In the genomic region with DNA sequence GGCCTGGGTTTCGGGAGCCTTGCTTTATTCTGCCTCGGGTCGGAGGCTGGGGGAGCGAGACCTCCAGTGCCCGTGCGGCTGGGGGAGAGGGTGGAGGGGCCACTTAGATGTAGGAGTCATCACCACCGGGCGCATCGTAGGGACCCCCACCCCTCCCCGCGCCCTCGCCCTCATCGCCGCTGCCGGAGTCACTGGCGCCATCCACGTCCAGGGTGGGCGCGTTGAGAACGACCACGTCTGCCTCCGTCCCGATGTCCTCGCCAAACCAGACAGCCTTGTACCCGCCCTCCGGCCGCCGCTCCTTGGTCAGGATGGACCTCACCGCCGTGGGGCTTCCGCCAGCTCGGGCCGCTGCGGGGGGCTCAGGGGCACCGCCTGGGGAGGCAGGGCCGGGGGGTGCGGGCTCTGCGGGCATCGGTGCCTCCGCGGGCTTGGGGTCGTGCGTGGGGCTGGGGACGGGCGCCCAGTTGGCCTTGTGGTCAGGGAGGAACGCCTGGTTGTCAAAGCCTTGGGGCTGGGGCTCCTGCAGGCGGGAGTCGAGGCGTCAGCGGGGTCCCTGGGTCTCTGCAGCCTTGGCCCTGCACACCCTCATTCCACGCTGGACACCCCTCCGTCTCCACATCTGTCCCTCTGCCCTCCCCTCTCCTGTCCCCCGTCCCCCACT, we compare ENCODE assay signal across 19 cellular contexts. TPM values are rescaled to one million over a fixed set of nuclear protein-coding genes. Genes with fewer than 3 reads are reported as not detected.
DNase-seq lines count a peak whose midpoint lies in the region; ATAC-seq and TF ChIP-seq lines count a peak whose summit lies in the region.
"Had no signal": no experiment of that assay in that cellular context is flagged by ENCODE, and none has a peak within 500 bp of the region (broad histone marks: within the 10 kb centered on the region; RNA-seq: fewer than 3 reads in every experiment).

No MANE protein-coding gene starts in this region.

- intact Hi-C loops in mucosa of descending colon (cut with DNase I, micrococcal nuclease): no loop called here
- intact Hi-C loops in Calu3 (cut with micrococcal nuclease; ENCODE audit: unreplicated experiment): no loop called here

- peak in 2 of 3 donors; percentile 50 to 75 for DNase-seq in mucosa of descending colon
- no peak for DNase-seq in NCI-H146 (lab: John Stamatoyannopoulos, UW)
- DNase-seq in Calu3: no peak
- DNase-seq: ACHN, AML-193, DMS79, H9, IMR-90, Kasumi-1, MM.1S, NCI-H1092 treated with DMSO at 0.1 percent for 48 hours, NCI-H1694 treated with DMSO at 0.1 percent for 48 hours, NCI-H226, NCI-H524 treated with DMSO at 0.1 percent for 48 hours had no signal

- H3K36me3 Mint-ChIP-seq in Calu3 (ENCODE audit: insufficient read depth, unreplicated experiment): peaks cover 70% of the 10 kb centered on the region

- H3K27me3 Mint-ChIP-seq in Calu3 (ENCODE audit: unreplicated experiment): no peaks in the 10 kb centered on the region

- no peak overlapping the region for H3K4me3 ChIP-seq in BLaER1
- no peak overlapping the region for H3K4me3 ChIP-seq in HEK293 (ENCODE audit: low read depth, low read length)
- no peak overlapping the region for H3K4me3 ChIP-seq in mucosa of descending colon

- H3K36me3 ChIP-seq in BLaER1: peaks cover 41% of the 10 kb centered on the region
- H3K36me3 ChIP-seq in HEK293 (ENCODE audit: control insufficient read depth in 2 of 2, insufficient read depth in 1 of 2, low read length in 2 of 2): peaks cover 0 to 32% of the 10 kb centered on the region in 2 experiments; a peak in 1 of 3 replicates
- H3K36me3 ChIP-seq in mucosa of descending colon (ENCODE audit: low read depth): no peaks in the 10 kb centered on the region

- no TSS peak for BruUV-seq in Calu3 (replicated peaks; lab: Mats Ljungman, UMichigan)

- H3K27me3 ChIP-seq in BLaER1: no peaks in the 10 kb centered on the region

- H3K9me3 Mint-ChIP-seq in Calu3 (ENCODE audit: low read depth, unreplicated experiment): no peaks in the 10 kb centered on the region
- H3K9me3 Mint-ChIP-seq: CD8-positive, alpha-beta T cell; H9 had no signal

- peaks cover 43% of the 10 kb centered on the region for H3K4me1 ChIP-seq in BLaER1
- H3K4me1 ChIP-seq in HEK293 (ENCODE audit: control insufficient read depth, insufficient read depth, low read length): no peaks in the 10 kb centered on the region
- H3K4me1 ChIP-seq in mucosa of descending colon (ENCODE audit: low read depth): peaks cover 26% of the 10 kb centered on the region

- TF ChIP-seq CTCF in HEK293 (tag by site-specific recombination; IDR thresholded peaks at IDR 0.05) (no peak), mucosa of descending colon (IDR thresholded peaks at IDR 0.05) (no peak), Calu3 (IDR thresholded peaks at IDR 0.05; ENCODE audit: unreplicated experiment) (no peak)

- H3K9ac ChIP-seq in BLaER1: peak overlapping the region; percentile 82; the same call in 1 of the 2 replicates

- no peak overlapping the region for H3K27ac Mint-ChIP-seq in Calu3 (ENCODE audit: unreplicated experiment)
- H3K27ac Mint-ChIP-seq: CD8-positive, alpha-beta T cell had no signal

- POLR2A ChIA-PET in HEK293 (lab: Yijun Ruan, JAX): no interaction called here

- ATAC-seq in mucosa of descending colon: no peak
- ATAC-seq: CD8-positive, alpha-beta T cell had no signal

- peak overlapping the region; percentile 100 for H3K4me2 ChIP-seq in BLaER1

- H3K27ac ChIP-seq in BLaER1 (peak overlapping the region; percentile 85; the same call in 1 of the 2 replicates), HEK293 (ENCODE audit: extremely low read depth, low read depth, low read length) (no peak overlapping the region)

- peaks cover 31% of the 10 kb centered on the region for H4K20me1 ChIP-seq in BLaER1

- no peaks in the 10 kb centered on the region for H3K4me1 Mint-ChIP-seq in Calu3 (ENCODE audit: low read depth, unreplicated experiment)

- CTCF ChIA-PET in HEK293 (lab: Yijun Ruan, JAX) (no interaction called here), Calu3 (lab: Charles Lee) (no interaction called here)

- H3K4me3 Mint-ChIP-seq in Calu3 (ENCODE audit: low read depth, unreplicated experiment): no peak overlapping the region
- H3K4me3 Mint-ChIP-seq: H9 had no signal

- H3K9me3 ChIP-seq in BLaER1 (no peaks in the 10 kb centered on the region), HEK293 (ENCODE audit: control insufficient read depth, insufficient read depth, low read depth, low read length) (no peaks in the 10 kb centered on the region), mucosa of descending colon (no peaks in the 10 kb centered on the region)

TF ChIP-seq in HEK293, 187 proteins besides CTCF, POLR2A, EP300 and RAD21:
- TF ChIP-seq ZNF626 (tag by site-specific recombination; IDR thresholded peaks at IDR 0.05) (no peak), GLIS2 (tag by site-specific recombination; IDR thresholded peaks at IDR 0.05) (0 out of 2 replicates have a peak, but pooled peaks have one; percentile 3)

RNA-seq across cellular contexts. Expression of a gene that starts 1.6 kb away (rescaled TPM):
- total RNA-seq in mucosa of descending colon: 10 to 100 TPM; 26.9 to 36.1 (median 27.8) TPM
- 48.7 and 93.5 TPM in 2 replicates for total RNA-seq in Calu3 (2022)

RNA-seq across cellular contexts. Expression of a gene that starts 7.4 kb away (rescaled TPM):
- total RNA-seq in mucosa of descending colon: 100 to 1,000 TPM; 195 to 549 (median 316) TPM
- total RNA-seq in Calu3 (2022): 5.0 and 7.6 TPM in 2 replicates
- total RNA-seq: CD8-positive, alpha-beta T cell; G401; H9; IMR-90; SK-MEL-5 had no signal

RNA-seq across cellular contexts. Expression of a gene that starts 9.6 kb away (rescaled TPM):
- total RNA-seq in mucosa of descending colon (1 to 10 TPM in 2 of 3 donors, not detected in 1; 1.0 TPM), Calu3 (2022) (not detected in 2 replicates)
- total RNA-seq: CD8-positive, alpha-beta T cell; G401; IMR-90; SK-MEL-5 had no signal

RNA-seq across cellular contexts. Expression of a gene that starts 19.7 kb away (rescaled TPM):
- total RNA-seq in mucosa of descending colon (1 to 10 TPM; 1.2 to 2.4 (median 1.8) TPM), Calu3 (2022) (1.3 TPM in 2 replicates)
- total RNA-seq: G401, IMR-90, SK-MEL-5 had no signal

RNA-seq across cellular contexts. Expression of a gene that starts 41.1 kb away (rescaled TPM):
- total RNA-seq in mucosa of descending colon: 10 to 100 TPM; 35.0 to 40.2 (median 35.0) TPM
- 42.3 and 43.2 TPM in 2 replicates for total RNA-seq in Calu3 (2022)

Comparison
In these comparisons a context has a peak if more than half of its experiments do, and no peak if none do; other contexts are left out.
1. DNase-seq: peak in mucosa of descending colon (2 of 3); none in NCI-H146 (single experiment) and Calu3 (single experiment).
2. RNA of a gene that starts 7.4 kb away (total RNA-seq): 195 to 549 TPM in mucosa of descending colon; 5.0 to 7.6 TPM in Calu3; every median in the first group is over 10 times any median in the second.